In genomic region chr5:91101777-91102379, GRCh38 we compare ENCODE assay signal across 8 cellular contexts.
DNase-seq lines count a peak whose midpoint lies in the region; ATAC-seq and TF ChIP-seq lines count a peak whose summit lies in the region.

No MANE protein-coding gene starts in this region.

- TF ChIP-seq CTCF in lower lobe of right lung (IDR thresholded peaks at IDR 0.05), result peak; percentile 77

- H3K4me3 ChIP-seq in CD4-positive, CD25-positive, alpha-beta regulatory T cell (ENCODE audit: low read depth, low read length), result no peak overlapping the region
- H3K4me3 ChIP-seq in lower lobe of right lung, result no peak overlapping the region

- no peak overlapping the region for H3K4me3 Mint-ChIP-seq in CD4-positive, CD25-positive, alpha-beta regulatory T cell

- H3K27me3 ChIP-seq in CD4-positive, CD25-positive, alpha-beta regulatory T cell (ENCODE audit: control insufficient read depth, insufficient read depth, low read length), result no peaks in the 10 kb centered on the region
- no peaks in the 10 kb centered on the region for H3K27me3 ChIP-seq in lower lobe of right lung (ENCODE audit: low read depth)

- H3K27ac Mint-ChIP-seq in CD4-positive, CD25-positive, alpha-beta regulatory T cell, result no peak overlapping the region

- H3K36me3 ChIP-seq in CD4-positive, CD25-positive, alpha-beta regulatory T cell (ENCODE audit: control insufficient read depth, insufficient read depth, low read length), result no peaks in the 10 kb centered on the region
- H3K36me3 ChIP-seq in lower lobe of right lung, result no peaks in the 10 kb centered on the region

- no peaks in the 10 kb centered on the region for H3K9me3 ChIP-seq in CD4-positive, CD25-positive, alpha-beta regulatory T cell (ENCODE audit: control insufficient read depth in 2 of 2, low read length in 2 of 2)
- H3K9me3 ChIP-seq in lower lobe of right lung, result no peaks in the 10 kb centered on the region

- no peaks in the 10 kb centered on the region for H3K4me1 Mint-ChIP-seq in CD4-positive, CD25-positive, alpha-beta regulatory T cell

- H3K27ac ChIP-seq in CD4-positive, CD25-positive, alpha-beta regulatory T cell (ENCODE audit: insufficient read depth, low read length, poor library complexity, severe bottlenecking), result no peak overlapping the region
- no peak overlapping the region for H3K27ac ChIP-seq in lower lobe of right lung

- H3K4me1 ChIP-seq in CD4-positive, CD25-positive, alpha-beta regulatory T cell (ENCODE audit: control insufficient read depth, insufficient read depth, low read length, poor library complexity, severe bottlenecking), result no peaks in the 10 kb centered on the region
- H3K4me1 ChIP-seq in lower lobe of right lung, result peaks cover 6% of the 10 kb centered on the region

- peaks cover 4% of the 10 kb centered on the region for H3K27me3 Mint-ChIP-seq in CD4-positive, CD25-positive, alpha-beta regulatory T cell

- peak; percentile 19 to 75 (median 39) for DNase-seq in CD4-positive, CD25-positive, alpha-beta regulatory T cell
- DNase-seq in NCI-H345 treated with DMSO at 0.1 percent for 48 hours (lab: John Stamatoyannopoulos, UW; ENCODE audit: unreplicated experiment) (peak; percentile 16), ecto neural progenitor cell (ENCODE audit: low spot score) (peak; percentile 73), lower lobe of right lung (peak; percentile 68)
- peak; percentile 22 to 32 for DNase-seq in activated CD4-positive, alpha-beta T cell treated with anti-CD3 and anti-CD28 coated beads for 4 hours
- DNase-seq in stimulated activated CD8-positive, alpha-beta memory T cell treated with anti-CD3 and anti-CD28 coated beads, Interleukin-12 subunit alpha, Interleukin-12 subunit beta, amount 100 ng/mL, for 4 hours (ENCODE audit: low read depth), result peak; percentile 1

- H3K9me3 Mint-ChIP-seq in CD4-positive, CD25-positive, alpha-beta regulatory T cell, result peaks cover 0 to 5% (median 2%) of the 10 kb centered on the region in 7 donors

- no peaks in the 10 kb centered on the region for H3K36me3 Mint-ChIP-seq in CD4-positive, CD25-positive, alpha-beta regulatory T cell

- peak; percentile 64 to 71 for ATAC-seq in CD4-positive, CD25-positive, alpha-beta regulatory T cell (ENCODE audit: low read depth in 2 of 2)
- peak; percentile 98 for ATAC-seq in GM19035 (IDR thresholded peaks at IDR 0.05; ENCODE audit: unreplicated experiment)
- ATAC-seq in HG03135 (IDR thresholded peaks at IDR 0.05; ENCODE audit: unreplicated experiment), result peak; percentile 95
- peak; percentile 97 for ATAC-seq in lower lobe of right lung

- intact Hi-C loops in lower lobe of right lung (cut with DNase I), result loop anchor here (10.0 kb wide), 1 partner anchor 273 kb away; no protein-coding TSS in a partner anchor

Comparison
In these comparisons a context has a peak if more than half of its experiments do, and no peak if none do; other contexts are left out.
1. DNase-seq: peak in every context shown above with its lines; median percentile 73 in ecto neural progenitor cell; 68 in lower lobe of right lung; 39 in CD4-positive, CD25-positive, alpha-beta regulatory T cell; 27 in activated CD4-positive, alpha-beta T cell treated with anti-CD3 and anti-CD28 coated beads for 4 hours; 16 in NCI-H345 treated with DMSO at 0.1 percent for 48 hours; 1 in stimulated activated CD8-positive, alpha-beta memory T cell treated with anti-CD3 and anti-CD28 coated beads, Interleukin-12 subunit alpha, Interleukin-12 subunit beta, amount 100 ng/mL, for 4 hours.